In the genomic region with DNA sequence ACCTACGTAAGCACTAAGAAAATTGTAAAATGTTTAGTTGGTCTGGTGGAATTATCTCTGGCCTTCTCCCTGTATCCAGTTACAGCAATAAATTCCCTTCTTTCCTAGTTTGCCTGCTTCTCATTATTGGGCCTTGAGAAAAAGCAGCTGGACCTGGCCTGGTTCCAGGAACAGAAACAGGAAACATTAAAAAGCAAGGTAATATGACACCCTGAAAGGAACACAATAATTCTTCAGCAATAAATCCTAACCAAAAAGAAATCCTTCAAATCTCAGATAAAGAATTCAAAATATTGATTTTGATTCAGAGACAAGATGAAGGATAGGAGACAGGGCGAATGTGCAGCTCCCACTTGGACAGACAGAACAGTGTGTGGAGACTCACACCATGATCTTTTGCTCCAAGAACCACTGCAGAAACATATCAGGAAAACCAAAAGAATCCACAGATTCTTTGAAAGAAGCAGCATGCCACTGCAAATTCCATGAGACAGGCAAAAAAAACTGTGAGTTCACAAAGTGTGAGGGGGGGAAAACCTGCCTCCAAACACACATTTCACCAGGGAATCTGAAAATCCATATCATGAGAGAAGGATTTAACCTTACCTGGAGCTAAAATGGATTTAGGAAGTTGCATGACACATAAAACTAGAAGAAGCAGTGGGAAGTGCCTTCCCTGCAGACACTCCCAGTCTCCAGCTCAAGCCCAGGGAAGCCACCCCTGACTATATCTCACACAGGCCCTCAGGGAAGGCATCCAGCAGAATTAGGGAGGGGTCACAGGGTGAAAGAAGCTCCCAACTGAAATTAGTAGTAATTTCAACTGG, we compare ENCODE assay signal across 12 cellular contexts. TPM values are rescaled to one million over a fixed set of nuclear protein-coding genes. Genes with fewer than 3 reads are reported as not detected.
DNase-seq lines count a peak whose midpoint lies in the region; ATAC-seq and TF ChIP-seq lines count a peak whose summit lies in the region.
"Had no signal": no experiment of that assay in that cellular context is flagged by ENCODE, and none has a peak within 500 bp of the region (broad histone marks: within the 10 kb centered on the region; RNA-seq: fewer than 3 reads in every experiment).

No MANE protein-coding gene starts in this region.

- peaks cover 3% of the 10 kb centered on the region for H3K9me3 ChIP-seq in RWPE2 (ENCODE audit: severe bottlenecking)

- intact Hi-C loops in dorsolateral prefrontal cortex (cut with DNase I) = no loop called here

- TF ChIP-seq CTCF in RWPE2 (IDR thresholded peaks at IDR 0.05; ENCODE audit: poor library complexity, severe bottlenecking) = no peak
- no peak for TF ChIP-seq CTCF in dorsolateral prefrontal cortex (IDR thresholded peaks at IDR 0.05 in 54 of 56, conservative IDR thresholded peaks at IDR 0.05 in 2 of 56; ENCODE audit: low read depth in 1 of 56, partially characterized antibody in 56 of 56)

- peaks cover 14% of the 10 kb centered on the region for H3K4me1 ChIP-seq in RWPE2 (ENCODE audit: insufficient read depth, poor library complexity, severe bottlenecking)

- peak overlapping the region; percentile 73 for H3K27ac ChIP-seq in RWPE2 (ENCODE audit: poor library complexity, severe bottlenecking)
- no peak overlapping the region for H3K27ac ChIP-seq in dorsolateral prefrontal cortex

- H3K36me3 ChIP-seq in RWPE2 (ENCODE audit: low read depth) = no peaks in the 10 kb centered on the region

- no peak overlapping the region for H3K4me3 ChIP-seq in RWPE2 (ENCODE audit: severe bottlenecking)
- H3K4me3 ChIP-seq in dorsolateral prefrontal cortex = no peak overlapping the region

- H3K27me3 ChIP-seq in RWPE2 (ENCODE audit: insufficient read depth, poor library complexity, severe bottlenecking) (no peaks in the 10 kb centered on the region), dorsolateral prefrontal cortex (no peaks in the 10 kb centered on the region)

- in situ Hi-C loops in KBM-7 (cut with MboI; ENCODE audit: low pct_unique_long_range_greater_than_20kb, low sequenced_read_pairs) = no loop called here

- ATAC-seq in RWPE2 (ENCODE audit: low read depth) = peak; percentile 80
- ATAC-seq in HG03342 (IDR thresholded peaks at IDR 0.05; ENCODE audit: unreplicated experiment) = no peak
- ATAC-seq in HG02798 (IDR thresholded peaks at IDR 0.05; ENCODE audit: poor library complexity, unreplicated experiment) = no peak
- ATAC-seq: activated CD8-positive, alpha-beta memory T cell treated with anti-CD3 and anti-CD28 coated beads, Interleukin-2, amount 10 ng/mL, durations not matched to agents 7 days and 5 days had no signal

- DNase-seq in A172 (ENCODE audit: low spot score) = peak; percentile 17
- peak; percentile 17 for DNase-seq in KBM-7
- DNase-seq in RWPE2 (ENCODE audit: low spot score) = no peak
- DNase-seq in glomerular endothelial cell (ENCODE audit: extremely low read depth, low read depth, low spot score) = peak; percentile 5
- DNase-seq in dorsolateral prefrontal cortex = no peak
- no peak for DNase-seq in stimulated activated CD4-positive, alpha-beta T cell treated with anti-CD3 and anti-CD28 coated beads, Interleukin-4, amount 100 ng/mL, for 24 hours
- DNase-seq: activated CD8-positive, alpha-beta memory T cell treated with anti-CD3 and anti-CD28 coated beads, Interleukin-2, amount 10 ng/mL, durations not matched to agents 7 days and 5 days; endodermal cell; OCI-M1 had no signal

RNA-seq across cellular contexts. Expression of a gene that starts 28.9 kb away (rescaled TPM):
- not detected in 2 replicates for total RNA-seq in A172 (2014; rRNA removed; shearing (Covaris generic))
- total RNA-seq in glomerular endothelial cell (not detected in 2 replicates), dorsolateral prefrontal cortex (1 to 10 TPM in 37 of 120 experiments, under 1 TPM in 44, not detected in 39; 0.23 to 6.5 (median 0.88) TPM)
- total RNA-seq: activated CD8-positive, alpha-beta memory T cell treated with anti-CD3 and anti-CD28 coated beads, Interleukin-2, amount 10 ng/mL, durations not matched to agents 7 days and 5 days; endodermal cell; neural crest cell had no signal

RNA-seq across cellular contexts. Expression of a gene that starts 29.4 kb away (rescaled TPM):
- total RNA-seq in A172 (2014; rRNA removed; shearing (Covaris generic)) = not detected in 2 replicates
- not detected in 2 replicates for total RNA-seq in glomerular endothelial cell
- under 1 TPM in 10 of 120 experiments, not detected in 110; 0.20 to 0.64 (median 0.30) TPM for total RNA-seq in dorsolateral prefrontal cortex
- total RNA-seq: activated CD8-positive, alpha-beta memory T cell treated with anti-CD3 and anti-CD28 coated beads, Interleukin-2, amount 10 ng/mL, durations not matched to agents 7 days and 5 days; endodermal cell; neural crest cell had no signal

RNA-seq across cellular contexts. Expression of a gene that starts 56.6 kb away (rescaled TPM):
- not detected in 2 replicates for total RNA-seq in A172 (2014; rRNA removed; shearing (Covaris generic))
- not detected in 2 replicates for total RNA-seq in glomerular endothelial cell
- under 1 TPM in 17 of 120 experiments, not detected in 103; 0.13 to 0.97 (median 0.20) TPM for total RNA-seq in dorsolateral prefrontal cortex
- total RNA-seq: endodermal cell, neural crest cell had no signal

Comparison
In these comparisons a context has a peak if more than half of its experiments do, and no peak if none do; other contexts are left out.
1. DNase-seq: peak in A172 (single experiment), KBM-7 (single experiment) and glomerular endothelial cell (single experiment); none in RWPE2 (single experiment), dorsolateral prefrontal cortex (0 of 10) and stimulated activated CD4-positive, alpha-beta T cell treated with anti-CD3 and anti-CD28 coated beads, Interleukin-4, amount 100 ng/mL, for 24 hours (single experiment).